In the genomic region with DNA sequence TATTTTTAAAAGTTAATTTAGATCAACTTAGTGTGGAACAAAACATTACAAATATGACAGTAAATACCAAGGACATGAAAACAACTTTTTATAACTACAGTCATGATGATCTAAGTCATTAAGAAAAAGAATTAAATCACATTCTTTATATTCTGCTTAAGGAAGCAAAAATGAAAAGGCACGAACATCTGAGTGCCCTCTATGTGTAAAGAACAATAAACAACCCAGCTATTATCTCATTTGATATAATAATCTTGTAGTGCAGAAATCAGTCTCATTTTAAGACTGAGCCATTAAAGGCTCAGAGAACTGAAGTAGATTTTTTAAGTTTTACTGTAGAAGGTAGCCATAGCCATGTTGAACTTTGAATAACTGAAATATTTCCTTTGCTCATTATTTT, we compare ENCODE assay signal across 1 cellular context.
TF ChIP-seq lines count a peak whose summit lies in the region.

No MANE protein-coding gene starts in this region.

TF ChIP-seq in HEK293, 187 proteins besides CTCF, POLR2A, EP300 and RAD21 (continued from another document):
- TF ChIP-seq, protein P1, sequence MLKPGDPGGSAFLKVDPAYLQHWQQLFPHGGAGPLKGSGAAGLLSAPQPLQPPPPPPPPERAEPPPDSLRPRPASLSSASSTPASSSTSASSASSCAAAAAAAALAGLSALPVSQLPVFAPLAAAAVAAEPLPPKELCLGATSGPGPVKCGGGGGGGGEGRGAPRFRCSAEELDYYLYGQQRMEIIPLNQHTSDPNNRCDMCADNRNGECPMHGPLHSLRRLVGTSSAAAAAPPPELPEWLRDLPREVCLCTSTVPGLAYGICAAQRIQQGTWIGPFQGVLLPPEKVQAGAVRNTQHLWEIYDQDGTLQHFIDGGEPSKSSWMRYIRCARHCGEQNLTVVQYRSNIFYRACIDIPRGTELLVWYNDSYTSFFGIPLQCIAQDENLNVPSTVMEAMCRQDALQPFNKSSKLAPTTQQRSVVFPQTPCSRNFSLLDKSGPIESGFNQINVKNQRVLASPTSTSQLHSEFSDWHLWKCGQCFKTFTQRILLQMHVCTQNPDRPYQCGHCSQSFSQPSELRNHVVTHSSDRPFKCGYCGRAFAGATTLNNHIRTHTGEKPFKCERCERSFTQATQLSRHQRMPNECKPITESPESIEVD (tag by site-specific recombination; IDR thresholded peaks at IDR 0.05): peak; percentile 88
- TF ChIP-seq ZNF623 (tag by site-specific recombination; IDR thresholded peaks at IDR 0.05): no peak
- TF ChIP-seq, protein P2, sequence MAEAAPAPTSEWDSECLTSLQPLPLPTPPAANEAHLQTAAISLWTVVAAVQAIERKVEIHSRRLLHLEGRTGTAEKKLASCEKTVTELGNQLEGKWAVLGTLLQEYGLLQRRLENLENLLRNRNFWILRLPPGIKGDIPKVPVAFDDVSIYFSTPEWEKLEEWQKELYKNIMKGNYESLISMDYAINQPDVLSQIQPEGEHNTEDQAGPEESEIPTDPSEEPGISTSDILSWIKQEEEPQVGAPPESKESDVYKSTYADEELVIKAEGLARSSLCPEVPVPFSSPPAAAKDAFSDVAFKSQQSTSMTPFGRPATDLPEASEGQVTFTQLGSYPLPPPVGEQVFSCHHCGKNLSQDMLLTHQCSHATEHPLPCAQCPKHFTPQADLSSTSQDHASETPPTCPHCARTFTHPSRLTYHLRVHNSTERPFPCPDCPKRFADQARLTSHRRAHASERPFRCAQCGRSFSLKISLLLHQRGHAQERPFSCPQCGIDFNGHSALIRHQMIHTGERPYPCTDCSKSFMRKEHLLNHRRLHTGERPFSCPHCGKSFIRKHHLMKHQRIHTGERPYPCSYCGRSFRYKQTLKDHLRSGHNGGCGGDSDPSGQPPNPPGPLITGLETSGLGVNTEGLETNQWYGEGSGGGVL (tag by site-specific recombination; IDR thresholded peaks at IDR 0.05): no peak
- no peak for TF ChIP-seq ZNF585B (tag by site-specific recombination; IDR thresholded peaks at IDR 0.05)
- TF ChIP-seq, protein P3, sequence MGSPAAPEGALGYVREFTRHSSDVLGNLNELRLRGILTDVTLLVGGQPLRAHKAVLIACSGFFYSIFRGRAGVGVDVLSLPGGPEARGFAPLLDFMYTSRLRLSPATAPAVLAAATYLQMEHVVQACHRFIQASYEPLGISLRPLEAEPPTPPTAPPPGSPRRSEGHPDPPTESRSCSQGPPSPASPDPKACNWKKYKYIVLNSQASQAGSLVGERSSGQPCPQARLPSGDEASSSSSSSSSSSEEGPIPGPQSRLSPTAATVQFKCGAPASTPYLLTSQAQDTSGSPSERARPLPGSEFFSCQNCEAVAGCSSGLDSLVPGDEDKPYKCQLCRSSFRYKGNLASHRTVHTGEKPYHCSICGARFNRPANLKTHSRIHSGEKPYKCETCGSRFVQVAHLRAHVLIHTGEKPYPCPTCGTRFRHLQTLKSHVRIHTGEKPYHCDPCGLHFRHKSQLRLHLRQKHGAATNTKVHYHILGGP (tag by site-specific recombination; IDR thresholded peaks at IDR 0.05): no peak
